In genomic region chr15:57316451-57316850, GRCh38 we compare ENCODE assay signal across 28 cellular contexts. TPM values are rescaled to one million over a fixed set of nuclear protein-coding genes. Genes with fewer than 3 reads are reported as not detected.
A peak's percentile ranks its signal among the peaks of the same experiment; 100 is the strongest.
DNase-seq lines count a peak whose midpoint lies in the region; ATAC-seq, FAIRE-seq and TF ChIP-seq lines count a peak whose summit lies in the region.
"Had no signal": no experiment of that assay in that cellular context is flagged by ENCODE, and none has a peak within 500 bp of the region (broad histone marks: within the 10 kb centered on the region; RNA-seq: fewer than 3 reads in every experiment).

No MANE protein-coding gene starts in this region.

- no peaks in the 10 kb centered on the region for H3K36me3 ChIP-seq in IMR-90 (ENCODE audit: control insufficient read depth, insufficient read depth, low read length)
- H3K36me3 ChIP-seq in K562 (ENCODE audit: control insufficient read depth, insufficient read depth, low read length): no peaks in the 10 kb centered on the region; the same call in 2 of the 3 replicates
- H3K36me3 ChIP-seq in spleen: no peaks in the 10 kb centered on the region
- no peaks in the 10 kb centered on the region for H3K36me3 ChIP-seq in aorta (ENCODE audit: control insufficient read depth in 1 of 2, insufficient read depth in 2 of 2, low read length in 1 of 2)
- no peaks in the 10 kb centered on the region for H3K36me3 ChIP-seq in WERI-Rb-1
- no peaks in the 10 kb centered on the region for H3K36me3 ChIP-seq in esophagus muscularis mucosa
- H3K36me3 ChIP-seq: BE2C had no signal

- no peaks in the 10 kb centered on the region for H3K27me3 ChIP-seq in IMR-90 (ENCODE audit: control insufficient read depth, insufficient read depth, low read length)
- H3K27me3 ChIP-seq in K562 (ENCODE audit: control insufficient read depth in 2 of 2, insufficient read depth in 2 of 2, low read length in 2 of 2): no peaks in the 10 kb centered on the region
- no peaks in the 10 kb centered on the region for H3K27me3 ChIP-seq in spleen (replicated peaks in 1 of 7)
- no peaks in the 10 kb centered on the region for H3K27me3 ChIP-seq in aorta (ENCODE audit: control insufficient read depth in 1 of 2, insufficient read depth in 2 of 2, low read length in 1 of 2)
- no peaks in the 10 kb centered on the region for H3K27me3 ChIP-seq in WERI-Rb-1 (ENCODE audit: insufficient read depth, low read depth, severe bottlenecking)
- H3K27me3 ChIP-seq in esophagus muscularis mucosa: no peaks in the 10 kb centered on the region
- H3K27me3 ChIP-seq: BE2C, BLaER1 had no signal

- H3K9me3 ChIP-seq in IMR-90 (ENCODE audit: control insufficient read depth, insufficient read depth, low read length) (no peaks in the 10 kb centered on the region), K562 (replicated peaks; ENCODE audit: control insufficient read depth, insufficient read depth, low read depth, low read length) (peaks cover 3% of the 10 kb centered on the region; the same call in 1 of the 2 replicates), spleen (no peaks in the 10 kb centered on the region), aorta (ENCODE audit: control insufficient read depth, low read length) (no peaks in the 10 kb centered on the region), WERI-Rb-1 (ENCODE audit: severe bottlenecking) (no peaks in the 10 kb centered on the region), esophagus muscularis mucosa (no peaks in the 10 kb centered on the region)
- H3K9me3 ChIP-seq: BE2C had no signal

- H2BK15ac ChIP-seq in IMR-90 (ENCODE audit: low read depth, low read length): no peak overlapping the region

- no peak overlapping the region for H2BK5ac ChIP-seq in IMR-90 (ENCODE audit: low read depth, low read length, poor library complexity, severe bottlenecking)

- H2AK9ac ChIP-seq in IMR-90 (replicated peaks; ENCODE audit: low read depth, low read length, poor library complexity): no peak overlapping the region

- 100% methylated on average over 1 of the region's 4 CpGs; no CpG with 5 or more reads in 1 of the 2 experiments for WGBS in IMR-90 (ENCODE audit: extremely low coverage in 2 of 2, insufficient read length in 1 of 2), 2 experiments
- 93% methylated on average over 3 of the region's 4 CpGs for WGBS in K562 (ENCODE audit: insufficient coverage, low coverage, missing lambda C conversion rate)
- WGBS in spleen, 5 donors: 50 to 85% (median 68%) methylated on average over 4 of the region's 4 CpGs
- 72 to 75% methylated on average over 4 of the region's 4 CpGs for WGBS in aorta, 2 donors
- whole genome bisulfite sequencing in esophagus muscularis mucosa: 67% methylated on average over 4 of the region's 4 CpGs

- intact Hi-C loops in IMR-90 (cut with micrococcal nuclease): no loop called here
- intact Hi-C loops in K562 (cut with micrococcal nuclease): no loop called here
- intact Hi-C loops in spleen (cut with DNase I; ENCODE audit: low total_unique reads): no loop called here
- intact Hi-C loops in aorta (cut with DNase I): no loop called here
- intact Hi-C loops in esophagus muscularis mucosa (cut with DNase I): no loop called here

- dilution Hi-C loops in IMR-90 (cut with HindIII; ENCODE audit: low sequenced_read_pairs, unreplicated experiment): no loop called here

- no peak overlapping the region for H2BK20ac ChIP-seq in IMR-90 (ENCODE audit: low read depth, low read length)

- H3K4me1 ChIP-seq in IMR-90 (ENCODE audit: control insufficient read depth, insufficient read depth, low read length): 0 out of 2 replicates have a peak, but pooled peaks cover 1% of the 10 kb centered on the region
- H3K4me1 ChIP-seq in K562 (replicated peaks in 1 of 2; ENCODE audit: control insufficient read depth in 2 of 2, insufficient read depth in 2 of 2, low read length in 2 of 2): peaks cover 32% of the 10 kb centered on the region in 2 experiments
- H3K4me1 ChIP-seq in spleen: peaks cover 0 to 10% (median 0%) of the 10 kb centered on the region in 6 donors
- H3K4me1 ChIP-seq in aorta (ENCODE audit: control insufficient read depth in 1 of 2, insufficient read depth in 2 of 2, low read length in 2 of 2): no peaks in the 10 kb centered on the region
- H3K4me1 ChIP-seq in esophagus muscularis mucosa: peaks cover 0 to 13% (median 7%) of the 10 kb centered on the region in 4 donors

- no peak overlapping the region for H3K9ac ChIP-seq in IMR-90 (ENCODE audit: low read depth, low read length)
- no peak overlapping the region for H3K9ac ChIP-seq in K562 (ENCODE audit: insufficient read depth in 1 of 2, low read depth in 2 of 2, low read length in 2 of 2)
- H3K9ac ChIP-seq: BLaER1 had no signal

- peak overlapping the region; percentile 43 for H2AFZ ChIP-seq in IMR-90 (replicated peaks; ENCODE audit: low read length, poor library complexity)
- H2AFZ ChIP-seq in K562 (ENCODE audit: low read depth, low read length): 0 out of 2 replicates have a peak overlapping the region, but pooled peaks have one; percentile 14

- no peak for DNase-seq in IMR-90
- DNase-seq in K562 (ENCODE audit: extremely low read depth in 1 of 4, low spot score in 3 of 4): no peak
- peak; percentile 66 for DNase-seq in spleen
- peak; percentile 32 to 37 for DNase-seq in aorta
- DNase-seq in WERI-Rb-1: no peak
- no peak for DNase-seq in esophagus muscularis mucosa (ENCODE audit: extremely low spot score)
- DNase-seq: 8988T; ACHN; BE2C; C1 segment of cervical spinal cord; CD4-positive, alpha-beta memory T cell; CD4-positive, CD25-positive, alpha-beta regulatory T cell; CD8-positive, alpha-beta memory T cell; COR-L47; DMS 273 treated with DMSO at 0.1 percent for 48 hours; DMS153; DMS53; DMS79; DND-41; EL; GDM1 had no signal

- no peak for TF ChIP-seq RAD21 in IMR-90 (IDR thresholded peaks at IDR 0.05; ENCODE audit: low read length)
- TF ChIP-seq RAD21 in K562 (CRISPR knock-in tag; conservative IDR thresholded peaks at IDR 0.05 in 1 of 2, IDR thresholded peaks at IDR 0.05 in 1 of 2): no peak

- no peak overlapping the region for H3K18ac ChIP-seq in IMR-90 (ENCODE audit: low read depth, low read length)

- no peaks in the 10 kb centered on the region for H3K79me1 ChIP-seq in IMR-90 (ENCODE audit: low read depth in 1 of 2, low read length in 2 of 2)

- TF ChIP-seq POLR2A in IMR-90 (IDR thresholded peaks at IDR 0.05; ENCODE audit: low read depth, low read length) (no peak), K562 (conservative IDR thresholded peaks at IDR 0.05) (no peak), spleen (IDR thresholded peaks at IDR 0.05) (no peak), esophagus muscularis mucosa (IDR thresholded peaks at IDR 0.05; ENCODE audit: low read depth) (no peak)

- POLR2A ChIA-PET in IMR-90 (lab: Charles Lee; ENCODE audit: unreplicated experiment) (no interaction called here), K562 (lab: Yijun Ruan, JAX) (no interaction called here)

- H3K79me2 ChIP-seq in K562 (ENCODE audit: control insufficient read depth, insufficient read depth, low read length): no peaks in the 10 kb centered on the region

- in situ Hi-C loops in IMR-90 (cut with MboI; ENCODE audit: low sequenced_read_pairs): no loop called here
- in situ Hi-C loops in K562 (cut with MboI): loop anchor here (25.0 kb wide), 1 partner anchor 829 kb away; no protein-coding TSS in a partner anchor

- no peaks in the 10 kb centered on the region for H4K20me1 ChIP-seq in IMR-90 (ENCODE audit: insufficient read depth, low read length)
- H4K20me1 ChIP-seq in K562 (replicated peaks; ENCODE audit: control insufficient read depth, insufficient read depth, low read length): no peaks in the 10 kb centered on the region
- H4K20me1 ChIP-seq: BLaER1 had no signal

- H3K4me3 ChIP-seq in IMR-90 (ENCODE audit: insufficient read depth, low read depth, low read length): no peak overlapping the region
- no peak overlapping the region for H3K4me3 ChIP-seq in K562
- no peak overlapping the region for H3K4me3 ChIP-seq in spleen
- H3K4me3 ChIP-seq in aorta (ENCODE audit: low read length in 2 of 2): no peak overlapping the region
- H3K4me3 ChIP-seq in WERI-Rb-1 (ENCODE audit: low read depth, low read length): no peak overlapping the region
- H3K4me3 ChIP-seq in esophagus muscularis mucosa: no peak overlapping the region
- H3K4me3 ChIP-seq: BLaER1, GM12878 had no signal

- TF ChIP-seq EP300 in K562 (IDR thresholded peaks at IDR 0.05; ENCODE audit: low read length): no peak
- TF ChIP-seq EP300 in esophagus muscularis mucosa (IDR thresholded peaks at IDR 0.05): no peak

- CTCF ChIA-PET in IMR-90 (lab: Yijun Ruan, JAX) (no interaction called here), K562 (lab: Yijun Ruan, JAX; ENCODE audit: low intra/inter-chr PET ratio) (interaction anchor here (0.6 to 0.7 kb wide), 2 partner anchors 24 to 230 kb away, joined by 3 read pairs; no protein-coding TSS in a partner anchor)

- no peak for TF ChIP-seq CTCF in IMR-90 (conservative IDR thresholded peaks at IDR 0.05; ENCODE audit: low read depth, low read length)
- no peak for TF ChIP-seq CTCF in K562 (IDR thresholded peaks at IDR 0.05 in 2 of 3, conservative IDR thresholded peaks at IDR 0.05 in 1 of 3; ENCODE audit: insufficient read depth in 2 of 3, low read depth in 1 of 3, low read length in 3 of 3)
- TF ChIP-seq CTCF in spleen (IDR thresholded peaks at IDR 0.05 in 8 of 11, conservative IDR thresholded peaks at IDR 0.05 in 3 of 11): no peak
- no peak for TF ChIP-seq CTCF in WERI-Rb-1 (IDR thresholded peaks at IDR 0.05; ENCODE audit: low read depth, low read length)
- TF ChIP-seq CTCF in esophagus muscularis mucosa (IDR thresholded peaks at IDR 0.05): no peak

- no peak for ATAC-seq in IMR-90 (ENCODE audit: low read depth)
- ATAC-seq in K562: no peak
- ATAC-seq in aorta (ENCODE audit: low FRiP score): no peak
- no peak for ATAC-seq in GM19463 (IDR thresholded peaks at IDR 0.05; ENCODE audit: unreplicated experiment)
- ATAC-seq: GM12878 had no signal

- FAIRE-seq in K562 (lab: Jason Lieb, UNC): no peak
- FAIRE-seq: A204.1, GM12878, GM12892, GM19239 had no signal

- no peak overlapping the region for H3K14ac ChIP-seq in IMR-90 (replicated peaks; ENCODE audit: low read depth, low read length)

- H3K27ac ChIP-seq in IMR-90 (ENCODE audit: insufficient read depth, low read length): no peak overlapping the region
- no peak overlapping the region for H3K27ac ChIP-seq in K562 (ENCODE audit: extremely low read depth, low read depth, low read length)
- H3K27ac ChIP-seq in spleen: no peak overlapping the region
- no peak overlapping the region for H3K27ac ChIP-seq in aorta (ENCODE audit: low read depth in 1 of 2, low read length in 2 of 2)
- no peak overlapping the region for H3K27ac ChIP-seq in WERI-Rb-1
- no peak overlapping the region for H3K27ac ChIP-seq in esophagus muscularis mucosa (replicated peaks in 1 of 4)
- H3K27ac ChIP-seq: BLaER1 had no signal

- no peak overlapping the region for H3K56ac ChIP-seq in IMR-90 (ENCODE audit: extremely low read depth, insufficient read depth, low read length)

- no peak overlapping the region for H3K4ac ChIP-seq in IMR-90 (ENCODE audit: low read depth, low read length)

- no peak overlapping the region for H3K23ac ChIP-seq in IMR-90 (ENCODE audit: low read depth, low read length)

- no peak overlapping the region for H4K8ac ChIP-seq in IMR-90 (ENCODE audit: low read depth in 2 of 2, low read length in 2 of 2)

- H3K9me1 ChIP-seq in IMR-90 (ENCODE audit: insufficient read depth, low read length) (0 out of 2 replicates have a peak, but pooled peaks cover 2% of the 10 kb centered on the region), K562 (ENCODE audit: control insufficient read depth, insufficient read depth, low read length) (no peaks in the 10 kb centered on the region)

- H3K4me2 ChIP-seq in IMR-90 (ENCODE audit: low read depth, low read length) (no peak overlapping the region), K562 (ENCODE audit: insufficient read depth, low read length) (no peak overlapping the region)
- H3K4me2 ChIP-seq: BLaER1 had no signal

- BruUV-seq in IMR-90 (replicated peaks; lab: Mats Ljungman, UMichigan) (no TSS peak), K562 (replicated peaks; lab: Mats Ljungman, UMichigan) (no TSS peak)

- no peak overlapping the region for H2AK5ac ChIP-seq in IMR-90 (ENCODE audit: low read depth, low read length)

- no peak overlapping the region for H4K5ac ChIP-seq in IMR-90 (ENCODE audit: low read depth, low read length)

- no peak overlapping the region for H4K91ac ChIP-seq in IMR-90 (ENCODE audit: insufficient read depth, low read depth, low read length)

- no peak overlapping the region for H2BK120ac ChIP-seq in IMR-90 (ENCODE audit: low read depth, low read length)

RNA-seq across cellular contexts. Expression of gene CGNL1, which starts 59.9 kb away (rescaled TPM):
- total RNA-seq in IMR-90 (2012; rRNA removed) (under 0.01 and 0.18 TPM in 2 replicates), K562 (2014; rRNA removed) (not detected in 2 replicates), K562 (2014; rRNA removed; fragmentation: Illumina TruSeq; extraction: Trizol) (not detected in 2 replicates), K562 (2015; rRNA removed; fragmentation: Illumina TruSeq; extraction: Trizol) (not detected in 2 replicates), K562 (2021) (0.07 and 0.18 TPM in 2 replicates), spleen (under 1 TPM; 0.20 to 0.73 (median 0.51) TPM), aorta (10 to 100 TPM; 19.4 to 46.3 TPM), esophagus muscularis mucosa (10 to 100 TPM in 2 of 4 donors, 1 to 10 TPM in 2; 9.6 to 21.3 (median 13.1) TPM)
- polyA plus RNA-seq in IMR-90 (2012; rRNA removed) (0.03 and 0.07 TPM in 2 replicates), K562 (2011; rRNA removed) (not detected in 2 replicates), K562 (2014; fragmentation: Illumina TruSeq; extraction: Trizol) (0.01 TPM in 1 of 2 replicates, not detected in the other), K562 (2014; fragmentation: Nextera tagmentation; extraction: Ambion mirVana) (not detected), K562 (2014; rRNA removed) (not detected in 2 replicates), spleen (under 1 TPM; 0.07 to 0.38 (median 0.21) TPM), aorta (1 to 10 TPM; 4.1 to 5.4 TPM)
- polyA plus RNA-seq in IMR-90 (2012; cell fraction: cytosol; rRNA removed): 0.02 TPM in 2 replicates
- polyA plus RNA-seq in IMR-90 (2012; cell fraction: nucleus; rRNA removed; ENCODE audit: low replicate concordance): 0.05 and 0.09 TPM in 2 replicates
- total RNA-seq in K562 (2011; cell fraction: chromatin; rRNA removed; ENCODE audit: low replicate concordance): not detected in 2 replicates
- total RNA-seq in K562 (2011; cell fraction: nucleolus; rRNA removed): not detected in 2 replicates
- total RNA-seq in K562 (2011; cell fraction: nucleoplasm; rRNA removed): not detected in 2 replicates
- not detected in 2 replicates for polyA plus RNA-seq in K562 (2011; cell fraction: cytosol; rRNA removed)
- 0.01 TPM in 1 of 2 replicates, not detected in the other for polyA plus RNA-seq in K562 (2011; cell fraction: nucleus; rRNA removed)
- polyA plus RNA-seq in K562 (2012): 0.01 TPM in 1 of 2 replicates, not detected in the other
- polyA minus RNA-seq in K562 (2011; rRNA and poly(A)+ RNA removed): not detected in 2 replicates
- not detected in 2 replicates for polyA minus RNA-seq in K562 (2011; cell fraction: cytosol; rRNA and poly(A)+ RNA removed)
- not detected in 2 replicates for polyA minus RNA-seq in K562 (2011; cell fraction: nucleus; rRNA and poly(A)+ RNA removed)
- total RNA-seq: CD4-positive, alpha-beta memory T cell; CD4-positive, CD25-positive, alpha-beta regulatory T cell; CD8-positive, alpha-beta memory T cell had no signal
- polyA plus RNA-seq: CD14-positive monocyte; CD4-positive, alpha-beta memory T cell; CD4-positive, CD25-positive, alpha-beta regulatory T cell; CD8-positive, alpha-beta memory T cell had no signal

Comparison
In these comparisons a context has a peak if more than half of its experiments do, and no peak if none do; other contexts are left out.
1. DNase-seq: peak in spleen (single experiment) and aorta (2 of 2); none in IMR-90 (single experiment), K562 (0 of 4), WERI-Rb-1 (single experiment) and esophagus muscularis mucosa (single experiment).